ENCODE assay signal across 8 cellular contexts in the genomic region with DNA sequence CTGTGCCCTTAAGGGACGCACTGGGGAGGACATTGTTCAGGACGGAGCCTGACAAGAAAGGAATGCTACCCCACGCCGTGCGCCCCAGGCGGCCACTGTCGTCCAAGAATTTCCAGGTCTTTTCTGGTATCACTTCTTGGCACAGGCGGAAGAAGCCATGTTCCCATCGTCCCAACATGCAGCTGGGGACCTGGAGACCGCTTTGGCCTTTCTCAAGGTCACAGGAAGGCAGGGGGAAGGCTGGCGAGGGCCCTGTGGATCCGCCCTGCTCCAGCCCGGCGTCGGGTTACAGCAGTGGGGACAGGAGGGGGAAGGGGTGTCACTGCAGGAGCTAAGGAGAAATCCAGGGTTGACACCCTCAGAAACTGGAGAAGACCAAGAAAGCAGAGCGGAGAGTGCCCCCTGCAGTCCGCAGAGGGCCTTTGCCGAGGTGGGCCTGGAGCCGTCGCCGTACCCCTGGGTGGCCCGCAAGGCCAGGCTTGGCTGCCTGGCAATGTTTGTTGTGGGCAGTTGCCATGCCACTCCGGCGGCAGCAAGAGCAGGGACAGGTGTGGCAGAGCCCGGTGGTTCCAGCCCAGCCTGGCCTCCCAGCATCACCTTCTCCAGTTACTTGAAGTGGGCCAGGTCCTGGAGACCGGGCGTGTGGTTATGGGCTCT.
DNase-seq lines count a peak whose midpoint lies in the region; ATAC-seq and TF ChIP-seq lines count a peak whose summit lies in the region.

No MANE protein-coding gene starts in this region.

- H3K36me3 ChIP-seq in SU-DHL-6 (ENCODE audit: low read length) = peaks cover 9% of the 10 kb centered on the region; the same call in 1 of the 2 replicates

- peak overlapping the region; percentile 92 for H3K27ac ChIP-seq in SU-DHL-6 (ENCODE audit: low read depth, low read length)

- peaks cover 30% of the 10 kb centered on the region for H3F3A ChIP-seq in SU-DHL-6 (ENCODE audit: insufficient read depth)

- no peaks in the 10 kb centered on the region for H3K27me3 ChIP-seq in SU-DHL-6 (ENCODE audit: low read length)

- peaks cover 7% of the 10 kb centered on the region; the same call in 1 of the 2 replicates for H3K9me3 ChIP-seq in SU-DHL-6 (ENCODE audit: insufficient read depth, low read length)

- peak overlapping the region; percentile 60 for H3K9ac ChIP-seq in SU-DHL-6 (ENCODE audit: low read length)

- H3K79me2 ChIP-seq in SU-DHL-6 (ENCODE audit: insufficient read depth, low read length) = 0 out of 2 replicates have a peak, but pooled peaks cover 16% of the 10 kb centered on the region

- H4K20me1 ChIP-seq in SU-DHL-6 (ENCODE audit: low read depth, low read length) = no peaks in the 10 kb centered on the region

- no peak for ATAC-seq in GM21619 (IDR thresholded peaks at IDR 0.05; ENCODE audit: unreplicated experiment)
- no peak for ATAC-seq in GM19035 (IDR thresholded peaks at IDR 0.05; ENCODE audit: unreplicated experiment)

- peak; percentile 36 for TF ChIP-seq CTCF in HFF-Myc (IDR thresholded peaks at IDR 0.05; ENCODE audit: low read depth, low read length, missing control alignments)
- TF ChIP-seq CTCF in SU-DHL-6 (IDR thresholded peaks at IDR 0.05; ENCODE audit: insufficient read depth, low read length, poor library complexity, severe bottlenecking) = peak; percentile 82

- no peak overlapping the region for H3K4me3 ChIP-seq in HFF-Myc (replicated peaks; ENCODE audit: low read depth, low read length)
- peak overlapping the region; percentile 20 for H3K4me3 ChIP-seq in SU-DHL-6 (ENCODE audit: insufficient read depth, low read length, poor library complexity, severe bottlenecking)

- peak overlapping the region; percentile 4 for H2AFZ ChIP-seq in SU-DHL-6 (ENCODE audit: low read depth, low read length, severe bottlenecking)

- H3K4me2 ChIP-seq in SU-DHL-6 (ENCODE audit: low read depth, low read length, poor library complexity, severe bottlenecking) = peak overlapping the region; percentile 48

- DNase-seq in 8988T (peak; percentile 69), HFF-Myc (ENCODE audit: extremely low read depth, low read depth) (no peak), iPS-NIHi7 (ENCODE audit: extremely low spot score) (peak; percentile 91), activated gamma-delta T cell (lab: John Stamatoyannopoulos, UW) (no peak), LoVo (ENCODE audit: low spot score) (no peak)

- H3K9me2 ChIP-seq in SU-DHL-6 (replicated peaks; ENCODE audit: insufficient read depth, low read length) = no peaks in the 10 kb centered on the region

Comparison
In these comparisons a context has a peak if more than half of its experiments do, and no peak if none do; other contexts are left out.
1. DNase-seq: peak in 8988T (single experiment) and iPS-NIHi7 (single experiment); none in HFF-Myc (single experiment), activated gamma-delta T cell (single experiment) and LoVo (single experiment).